4 cellular contexts compared by ENCODE assay signal in genomic region chr13:47757681-47758080, GRCh38.
"Had no signal": no experiment of that assay in that cellular context is flagged by ENCODE, and none has a peak within 500 bp of the region (broad histone marks: within the 10 kb centered on the region; RNA-seq: fewer than 3 reads in every experiment).

No MANE protein-coding gene starts in this region.

- H3K4me3 ChIP-seq: K562 had no signal

- ATAC-seq: HepG2, K562 had no signal

- DNase-seq: IMR-90, KBM-7 had no signal
